In the genomic region with DNA sequence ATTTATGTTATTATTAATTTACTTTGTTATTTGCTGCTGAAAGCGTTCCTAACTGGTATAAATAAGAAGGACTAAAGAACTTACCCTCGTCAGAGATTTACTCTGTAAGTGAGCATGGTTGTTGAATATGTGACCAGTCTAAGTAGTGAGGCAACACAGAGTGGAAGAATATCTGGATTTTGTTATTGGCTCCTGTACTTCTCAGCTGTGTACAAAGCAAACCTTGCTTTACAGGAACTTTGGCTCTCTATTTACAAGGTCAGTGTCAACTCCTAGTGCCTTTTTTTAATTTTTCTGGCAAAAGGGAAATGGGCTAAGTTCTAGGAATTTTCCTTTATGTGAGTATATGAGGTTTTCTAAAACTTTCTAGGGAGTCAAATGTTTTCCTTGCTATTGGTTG, we compare ENCODE assay signal across 1 cellular context.
TF ChIP-seq lines count a peak whose summit lies in the region.

No MANE protein-coding gene starts in this region.

TF ChIP-seq in HepG2, 621 proteins besides CTCF, POLR2A, EP300 and RAD21 (continued from another document):
- TF ChIP-seq, protein P1, sequence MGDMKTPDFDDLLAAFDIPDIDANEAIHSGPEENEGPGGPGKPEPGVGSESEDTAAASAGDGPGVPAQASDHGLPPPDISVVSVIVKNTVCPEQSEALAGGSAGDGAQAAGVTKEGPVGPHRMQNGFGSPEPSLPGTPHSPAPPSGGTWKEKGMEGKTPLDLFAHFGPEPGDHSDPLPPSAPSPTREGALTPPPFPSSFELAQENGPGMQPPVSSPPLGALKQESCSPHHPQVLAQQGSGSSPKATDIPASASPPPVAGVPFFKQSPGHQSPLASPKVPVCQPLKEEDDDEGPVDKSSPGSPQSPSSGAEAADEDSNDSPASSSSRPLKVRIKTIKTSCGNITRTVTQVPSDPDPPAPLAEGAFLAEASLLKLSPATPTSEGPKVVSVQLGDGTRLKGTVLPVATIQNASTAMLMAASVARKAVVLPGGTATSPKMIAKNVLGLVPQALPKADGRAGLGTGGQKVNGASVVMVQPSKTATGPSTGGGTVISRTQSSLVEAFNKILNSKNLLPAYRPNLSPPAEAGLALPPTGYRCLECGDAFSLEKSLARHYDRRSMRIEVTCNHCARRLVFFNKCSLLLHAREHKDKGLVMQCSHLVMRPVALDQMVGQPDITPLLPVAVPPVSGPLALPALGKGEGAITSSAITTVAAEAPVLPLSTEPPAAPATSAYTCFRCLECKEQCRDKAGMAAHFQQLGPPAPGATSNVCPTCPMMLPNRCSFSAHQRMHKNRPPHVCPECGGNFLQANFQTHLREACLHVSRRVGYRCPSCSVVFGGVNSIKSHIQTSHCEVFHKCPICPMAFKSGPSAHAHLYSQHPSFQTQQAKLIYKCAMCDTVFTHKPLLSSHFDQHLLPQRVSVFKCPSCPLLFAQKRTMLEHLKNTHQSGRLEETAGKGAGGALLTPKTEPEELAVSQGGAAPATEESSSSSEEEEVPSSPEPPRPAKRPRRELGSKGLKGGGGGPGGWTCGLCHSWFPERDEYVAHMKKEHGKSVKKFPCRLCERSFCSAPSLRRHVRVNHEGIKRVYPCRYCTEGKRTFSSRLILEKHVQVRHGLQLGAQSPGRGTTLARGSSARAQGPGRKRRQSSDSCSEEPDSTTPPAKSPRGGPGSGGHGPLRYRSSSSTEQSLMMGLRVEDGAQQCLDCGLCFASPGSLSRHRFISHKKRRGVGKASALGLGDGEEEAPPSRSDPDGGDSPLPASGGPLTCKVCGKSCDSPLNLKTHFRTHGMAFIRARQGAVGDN (CRISPR knock-in tag; IDR thresholded peaks at IDR 0.05), result no peak
- TF ChIP-seq, protein P2, sequence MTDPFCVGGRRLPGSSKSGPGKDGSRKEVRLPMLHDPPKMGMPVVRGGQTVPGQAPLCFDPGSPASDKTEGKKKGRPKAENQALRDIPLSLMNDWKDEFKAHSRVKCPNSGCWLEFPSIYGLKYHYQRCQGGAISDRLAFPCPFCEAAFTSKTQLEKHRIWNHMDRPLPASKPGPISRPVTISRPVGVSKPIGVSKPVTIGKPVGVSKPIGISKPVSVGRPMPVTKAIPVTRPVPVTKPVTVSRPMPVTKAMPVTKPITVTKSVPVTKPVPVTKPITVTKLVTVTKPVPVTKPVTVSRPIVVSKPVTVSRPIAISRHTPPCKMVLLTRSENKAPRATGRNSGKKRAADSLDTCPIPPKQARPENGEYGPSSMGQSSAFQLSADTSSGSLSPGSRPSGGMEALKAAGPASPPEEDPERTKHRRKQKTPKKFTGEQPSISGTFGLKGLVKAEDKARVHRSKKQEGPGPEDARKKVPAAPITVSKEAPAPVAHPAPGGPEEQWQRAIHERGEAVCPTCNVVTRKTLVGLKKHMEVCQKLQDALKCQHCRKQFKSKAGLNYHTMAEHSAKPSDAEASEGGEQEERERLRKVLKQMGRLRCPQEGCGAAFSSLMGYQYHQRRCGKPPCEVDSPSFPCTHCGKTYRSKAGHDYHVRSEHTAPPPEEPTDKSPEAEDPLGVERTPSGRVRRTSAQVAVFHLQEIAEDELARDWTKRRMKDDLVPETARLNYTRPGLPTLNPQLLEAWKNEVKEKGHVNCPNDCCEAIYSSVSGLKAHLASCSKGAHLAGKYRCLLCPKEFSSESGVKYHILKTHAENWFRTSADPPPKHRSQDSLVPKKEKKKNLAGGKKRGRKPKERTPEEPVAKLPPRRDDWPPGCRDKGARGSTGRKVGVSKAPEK (CRISPR knock-in tag; IDR thresholded peaks at IDR 0.05; ENCODE audit: borderline replicate concordance), result no peak
- TF ChIP-seq ZNF33B (CRISPR knock-in tag; IDR thresholded peaks at IDR 0.05) (no peak), MED8 (CRISPR knock-in tag; IDR thresholded peaks at IDR 0.05; ENCODE audit: insufficient replicate concordance) (no peak), RARG (CRISPR knock-in tag; IDR thresholded peaks at IDR 0.05; ENCODE audit: low read depth) (no peak), RARA (CRISPR knock-in tag; IDR thresholded peaks at IDR 0.05) (peak; percentile 39; the same call in 1 of the 2 replicates), CHD4 (IDR thresholded peaks at IDR 0.05; ENCODE audit: borderline replicate concordance, low read length) (no peak), BCL6 (CRISPR knock-in tag; IDR thresholded peaks at IDR 0.05) (peak; percentile 83), KLF16 (CRISPR knock-in tag; IDR thresholded peaks at IDR 0.05) (no peak), ZNF530 (CRISPR knock-in tag; IDR thresholded peaks at IDR 0.05; ENCODE audit: low read depth) (no peak)
- TF ChIP-seq, protein P3, sequence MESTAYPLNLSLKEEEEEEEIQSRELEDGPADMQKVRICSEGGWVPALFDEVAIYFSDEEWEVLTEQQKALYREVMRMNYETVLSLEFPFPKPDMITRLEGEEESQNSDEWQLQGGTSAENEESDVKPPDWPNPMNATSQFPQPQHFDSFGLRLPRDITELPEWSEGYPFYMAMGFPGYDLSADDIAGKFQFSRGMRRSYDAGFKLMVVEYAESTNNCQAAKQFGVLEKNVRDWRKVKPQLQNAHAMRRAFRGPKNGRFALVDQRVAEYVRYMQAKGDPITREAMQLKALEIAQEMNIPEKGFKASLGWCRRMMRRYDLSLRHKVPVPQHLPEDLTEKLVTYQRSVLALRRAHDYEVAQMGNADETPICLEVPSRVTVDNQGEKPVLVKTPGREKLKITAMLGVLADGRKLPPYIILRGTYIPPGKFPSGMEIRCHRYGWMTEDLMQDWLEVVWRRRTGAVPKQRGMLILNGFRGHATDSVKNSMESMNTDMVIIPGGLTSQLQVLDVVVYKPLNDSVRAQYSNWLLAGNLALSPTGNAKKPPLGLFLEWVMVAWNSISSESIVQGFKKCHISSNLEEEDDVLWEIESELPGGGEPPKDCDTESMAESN (CRISPR knock-in tag; conservative IDR thresholded peaks at IDR 0.05), result no peak
